24 cellular contexts compared by ENCODE assay signal in the genomic region with DNA sequence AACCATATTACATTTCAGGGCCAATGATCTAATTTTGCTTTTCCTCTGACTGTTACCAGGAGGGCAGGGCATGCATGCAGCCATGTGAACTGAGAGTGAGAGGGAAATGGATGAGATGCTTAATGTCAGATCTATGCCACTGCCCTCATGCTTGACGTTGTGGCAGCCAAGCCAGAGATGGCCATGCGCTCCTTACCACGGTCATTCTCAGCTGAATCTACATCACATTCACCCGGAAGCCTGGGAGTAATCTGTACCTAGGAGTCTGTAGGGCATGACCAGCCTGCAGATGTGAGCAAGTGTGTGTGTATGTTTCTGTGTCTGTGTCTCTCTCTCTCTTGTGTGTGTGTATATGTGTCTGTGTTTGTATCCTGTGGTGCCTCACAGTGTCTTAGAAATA.
"Had no signal": no experiment of that assay in that cellular context is flagged by ENCODE, and none has a peak within 500 bp of the region (broad histone marks: within the 10 kb centered on the region; RNA-seq: fewer than 3 reads in every experiment).

No MANE protein-coding gene starts in this region.

- H3K27ac ChIP-seq: epithelial cell of prostate, left lung, lower lobe of right lung, parathyroid adenoma, psoas muscle, sigmoid colon, stomach, tibial artery, VCaP had no signal

- H3K36me3 ChIP-seq: left lung, lower lobe of right lung, sigmoid colon, tibial artery had no signal

- ATAC-seq: activated CD4-positive, CD25-positive, alpha-beta regulatory T cell treated with anti-CD3 and anti-CD28 coated beads, Interleukin-2, amount 50 U/mL, for 24 hours; left lung; lower lobe of right lung; psoas muscle; stimulated activated naive B cell treated with anti-CD40 and anti-IgM and Interleukin-4, amounts not matched to agents 10 μg/mL and 1 μg/mL and 100 μg/mL, for 72 hours had no signal

- H3K9me3 Mint-ChIP-seq: activated T-cell treated with anti-CD3 and anti-CD28 coated beads, Interleukin-2, amount 50 U/mL, for 24 hours; stimulated activated naive B cell treated with anti-CD40 and anti-IgM and Interleukin-4, amounts not matched to agents 10 μg/mL and 1 μg/mL and 100 μg/mL, for 72 hours had no signal

- H3K27me3 ChIP-seq: left lung, sigmoid colon, stomach, tibial artery had no signal

- H3K27ac Mint-ChIP-seq: activated naive CD8-positive, alpha-beta T cell; activated T-cell treated with anti-CD3 and anti-CD28 coated beads, Interleukin-2, amount 50 U/mL, for 24 hours had no signal

- H3K4me3 ChIP-seq: left lung, lower lobe of right lung, psoas muscle, sigmoid colon, stomach, tibial artery had no signal

- H3K9ac ChIP-seq: parathyroid adenoma had no signal

- DNase-seq: activated CD4-positive, alpha-beta T cell treated with anti-CD3 and anti-CD28 coated beads for 48 hours; activated CD4-positive, alpha-beta T cell treated with anti-CD3 and anti-CD28 coated beads, Interleukin-2, amount 50 U/mL, for 48 hours; activated CD8-positive, alpha-beta memory T cell treated with anti-CD3 and anti-CD28 coated beads, Interleukin-2, amount 50 U/mL, for 48 hours; activated T-cell treated with anti-CD3 and anti-CD28 coated beads, Interleukin-2, amount 50 U/mL, for 24 hours; anterior cingulate cortex; dermis blood vessel endothelial cell; effector CD4-positive, alpha-beta T cell; glutamatergic neuron; left lung; lower lobe of right lung; psoas muscle; sigmoid colon; small intestine; stimulated activated CD4-positive, alpha-beta T cell treated with anti-CD3 and anti-CD28 coated beads, Interleukin-4, amount 100 ng/mL, for 4 hours; stimulated activated CD8-positive, alpha-beta memory T cell treated with anti-CD3 and anti-CD28 coated beads, Interleukin-4, amount 100 ng/mL, for 48 hours; stimulated activated naive B cell treated with anti-CD40 and anti-IgM and Interleukin-4, amounts not matched to agents 10 μg/mL and 1 μg/mL and 100 μg/mL, for 72 hours; stomach; T-helper 9 cell; tibial artery had no signal

- H3K4me1 ChIP-seq: parathyroid adenoma had no signal

- H2AFZ ChIP-seq: parathyroid adenoma had no signal

- H3K27me3 Mint-ChIP-seq: activated naive CD8-positive, alpha-beta T cell; activated T-cell treated with anti-CD3 and anti-CD28 coated beads, Interleukin-2, amount 50 U/mL, for 24 hours; stimulated activated naive B cell treated with anti-CD40 and anti-IgM and Interleukin-4, amounts not matched to agents 10 μg/mL and 1 μg/mL and 100 μg/mL, for 72 hours had no signal

- H3K4me3 Mint-ChIP-seq: activated naive CD8-positive, alpha-beta T cell; activated T-cell treated with anti-CD3 and anti-CD28 coated beads, Interleukin-2, amount 50 U/mL, for 24 hours; stimulated activated naive B cell treated with anti-CD40 and anti-IgM and Interleukin-4, amounts not matched to agents 10 μg/mL and 1 μg/mL and 100 μg/mL, for 72 hours had no signal

- H3K9me3 ChIP-seq: left lung, lower lobe of right lung, psoas muscle, sigmoid colon, stomach, tibial artery had no signal
